23 cellular contexts compared by ENCODE assay signal in genomic region chr11:57275582-57275981, GRCh38. TPM values are rescaled to one million over a fixed set of nuclear protein-coding genes. Genes with fewer than 3 reads are reported as not detected.
DNase-seq lines count a peak whose midpoint lies in the region; ATAC-seq and TF ChIP-seq lines count a peak whose summit lies in the region.
"Had no signal": no experiment of that assay in that cellular context is flagged by ENCODE, and none has a peak within 500 bp of the region (broad histone marks: within the 10 kb centered on the region; RNA-seq: fewer than 3 reads in every experiment).

No MANE protein-coding gene starts in this region.

- no peak for TF ChIP-seq CTCF in SK-N-SH (IDR thresholded peaks at IDR 0.05)
- no peak for TF ChIP-seq CTCF in fibroblast of the aortic adventitia (IDR thresholded peaks at IDR 0.05; ENCODE audit: insufficient read depth, low read length)
- TF ChIP-seq CTCF in nephron progenitor cell (IDR thresholded peaks at IDR 0.05): no peak
- TF ChIP-seq CTCF in upper lobe of right lung (IDR thresholded peaks at IDR 0.05): no peak

- peaks cover 13% of the 10 kb centered on the region for H3K9me3 Mint-ChIP-seq in nephron progenitor cell
- H3K9me3 Mint-ChIP-seq: activated CD4-positive, alpha-beta T cell treated with anti-CD3 and anti-CD28 coated beads, Interleukin-2, amount 10 ng/mL, durations not matched to agents 7 days and 5 days had no signal

- H3K4me1 ChIP-seq in SK-N-SH (ENCODE audit: control insufficient read depth in 1 of 2, insufficient read depth in 2 of 2, low read depth in 1 of 2, low read length in 1 of 2) (peaks cover 4 to 5% of the 10 kb centered on the region in 2 experiments; a peak in 1 of 4 replicates), upper lobe of right lung (peaks cover 27% of the 10 kb centered on the region)

- no peak for TF ChIP-seq RAD21 in SK-N-SH (IDR thresholded peaks at IDR 0.05; ENCODE audit: low read length)

- 0 out of 2 replicates have a peak overlapping the region, but pooled peaks have one; percentile 0 for H2AFZ ChIP-seq in SK-N-SH (ENCODE audit: low read depth)

- H3K79me2 ChIP-seq in SK-N-SH (ENCODE audit: insufficient read depth): no peaks in the 10 kb centered on the region

- H3K27ac Mint-ChIP-seq in nephron progenitor cell: peak overlapping the region; percentile 8
- H3K27ac Mint-ChIP-seq: activated CD4-positive, alpha-beta T cell treated with anti-CD3 and anti-CD28 coated beads, Interleukin-2, amount 10 ng/mL, durations not matched to agents 7 days and 5 days; naive thymus-derived CD4-positive, alpha-beta T cell had no signal

- no peak for TF ChIP-seq EP300 in SK-N-SH (IDR thresholded peaks at IDR 0.05; ENCODE audit: borderline replicate concordance in 1 of 2, low read depth in 1 of 2, low read length in 1 of 2)

- H4K20me1 ChIP-seq in SK-N-SH (ENCODE audit: insufficient read depth): no peaks in the 10 kb centered on the region

- H3K27me3 ChIP-seq in SK-N-SH (ENCODE audit: insufficient read depth): no peaks in the 10 kb centered on the region
- no peaks in the 10 kb centered on the region for H3K27me3 ChIP-seq in upper lobe of right lung
- H3K27me3 ChIP-seq: body of pancreas, upper lobe of left lung had no signal

- no peak overlapping the region for H3K4me2 ChIP-seq in SK-N-SH

- H3K9me3 ChIP-seq in SK-N-SH: no peaks in the 10 kb centered on the region
- H3K9me3 ChIP-seq in upper lobe of right lung: no peaks in the 10 kb centered on the region

- WGBS in SK-N-SH (ENCODE audit: low lambda C conversion rate): 79% methylated on average over 2 of the region's 3 CpGs

- no peaks in the 10 kb centered on the region for H3F3A ChIP-seq in SK-N-SH (replicated peaks; ENCODE audit: insufficient read depth)

- no peaks in the 10 kb centered on the region for H3K9me2 ChIP-seq in SK-N-SH

- peaks cover 23% of the 10 kb centered on the region for H3K4me1 Mint-ChIP-seq in nephron progenitor cell

- peaks cover 8% of the 10 kb centered on the region for H3K27me3 Mint-ChIP-seq in nephron progenitor cell (ENCODE audit: low read depth, poor library complexity)

- H3K36me3 ChIP-seq in SK-N-SH (replicated peaks in 1 of 2; ENCODE audit: control insufficient read depth in 1 of 2, insufficient read depth in 2 of 2, low read length in 1 of 2): no peaks in the 10 kb centered on the region
- H3K36me3 ChIP-seq in upper lobe of right lung: no peaks in the 10 kb centered on the region
- H3K36me3 ChIP-seq: upper lobe of left lung had no signal

- no peak for DNase-seq in SK-N-SH
- DNase-seq in fibroblast of the aortic adventitia (ENCODE audit: low read depth): peak; percentile 38
- DNase-seq in nephron progenitor cell: no peak
- no peak for DNase-seq in upper lobe of right lung
- no peak for DNase-seq in kidney tubule cell (ENCODE audit: low spot score)
- DNase-seq in AG08395 (ENCODE audit: low spot score): no peak
- DNase-seq in activated gamma-delta T cell treated with Interleukin-2 at 50 U/mL for 16 hours: no peak
- DNase-seq: 8988T; activated CD4-positive, alpha-beta T cell treated with anti-CD3 and anti-CD28 coated beads, Interleukin-2, amount 10 ng/mL, durations not matched to agents 7 days and 5 days; activated naive CD4-positive, alpha-beta T cell; activated T-cell treated with anti-CD3 and anti-CD28 coated beads, Interleukin-2, amount 50 U/mL, for 48 hours; body of pancreas; Calu3; midbrain; naive thymus-derived CD4-positive, alpha-beta T cell; NCI-H187; NCI-H526 treated with DMSO at 0.1 percent for 48 hours; occipital lobe; SHP77 treated with DMSO at 0.1 percent for 48 hours; T1000; upper lobe of left lung had no signal

- POLR2A ChIA-PET in SK-N-SH (lab: Yijun Ruan, JAX): no interaction called here

- H3K4me3 ChIP-seq in SK-N-SH (ENCODE audit: low read depth in 2 of 2, low read length in 1 of 2) (no peak overlapping the region), fibroblast of the aortic adventitia (ENCODE audit: low read depth, low read length) (no peak overlapping the region), upper lobe of right lung (no peak overlapping the region)
- H3K4me3 ChIP-seq: body of pancreas, upper lobe of left lung had no signal

- no peaks in the 10 kb centered on the region for H3K36me3 Mint-ChIP-seq in nephron progenitor cell (ENCODE audit: low read depth)

- H3K27ac ChIP-seq in SK-N-SH (ENCODE audit: low read depth in 2 of 2, low read length in 1 of 2) (no peak overlapping the region), upper lobe of right lung (peak overlapping the region; percentile 79)

- no peak for ATAC-seq in SK-N-SH treated with all-trans-retinoic acid at 6 μM for 48 hours
- ATAC-seq in upper lobe of right lung: no peak
- ATAC-seq: naive thymus-derived CD4-positive, alpha-beta T cell had no signal

- H3K9ac ChIP-seq in SK-N-SH: no peak overlapping the region

- intact Hi-C loops in upper lobe of right lung (cut with DNase I): no loop called here

- CTCF ChIA-PET in SK-N-SH (lab: Yijun Ruan, JAX): interaction anchor here (1.0 to 1.2 kb wide), 2 partner anchors 26 to 452 kb away, joined by 3 to 11 read pairs; no protein-coding TSS in a partner anchor

- no peak overlapping the region for H3K4me3 Mint-ChIP-seq in nephron progenitor cell
- H3K4me3 Mint-ChIP-seq: activated CD4-positive, alpha-beta T cell treated with anti-CD3 and anti-CD28 coated beads, Interleukin-2, amount 10 ng/mL, durations not matched to agents 7 days and 5 days; naive thymus-derived CD4-positive, alpha-beta T cell had no signal

TF ChIP-seq in SK-N-SH, 30 proteins besides CTCF, POLR2A, EP300 and RAD21 (continues in another document):
- no peak for TF ChIP-seq MEF2A (IDR thresholded peaks at IDR 0.05; ENCODE audit: borderline replicate concordance, low read depth)
- TF ChIP-seq YY1 (IDR thresholded peaks at IDR 0.05; ENCODE audit: low read depth): no peak
- no peak for TF ChIP-seq JUND (IDR thresholded peaks at IDR 0.05)
- TF ChIP-seq USF1 (IDR thresholded peaks at IDR 0.05; ENCODE audit: borderline replicate concordance, low read depth): no peak
- no peak for TF ChIP-seq GATA2 (CRISPR knock-in tag; IDR thresholded peaks at IDR 0.05)
- TF ChIP-seq ZBTB33 (IDR thresholded peaks at IDR 0.05; ENCODE audit: borderline replicate concordance, low read depth): no peak

TF ChIP-seq in SK-N-SH treated with all-trans-retinoic acid at 6 μM for 48 hours, 23 proteins besides CTCF, POLR2A, EP300 and RAD21:
- TF ChIP-seq ZNF565 (CRISPR knock-in tag; conservative IDR thresholded peaks at IDR 0.05; ENCODE audit: low read depth) (no peak), ZFP3 (CRISPR knock-in tag; IDR thresholded peaks at IDR 0.05) (no peak), ZNF8 (CRISPR knock-in tag; IDR thresholded peaks at IDR 0.05) (no peak), RARB (CRISPR knock-in tag; IDR thresholded peaks at IDR 0.05) (no peak), ZFP30 (CRISPR knock-in tag; IDR thresholded peaks at IDR 0.05) (no peak)
TF ChIP-seq in SK-N-SH treated with all-trans-retinoic acid at 6 μM for 48 hours: peak in this region for 0.

RNA-seq across cellular contexts. Expression of gene APLNR, which starts 38.5 kb away (rescaled TPM):
- 0.03 and 0.15 TPM in 2 replicates for polyA plus RNA-seq in SK-N-SH (2012; rRNA removed)
- polyA plus RNA-seq in SK-N-SH (2012; cell fraction: cytosol; rRNA removed): 0.08 and 0.22 TPM in 2 replicates
- polyA plus RNA-seq in SK-N-SH (2012; cell fraction: nucleus; rRNA removed): 0.06 and 0.07 TPM in 2 replicates
- total RNA-seq in fibroblast of the aortic adventitia (ENCODE audit: low replicate concordance) (not detected in 2 replicates), upper lobe of right lung (1.2 TPM)
- total RNA-seq: activated CD4-positive, alpha-beta T cell treated with anti-CD3 and anti-CD28 coated beads, Interleukin-2, amount 10 ng/mL, durations not matched to agents 7 days and 5 days; Calu3; naive thymus-derived CD4-positive, alpha-beta T cell; renal cortical epithelial cell had no signal
- polyA plus RNA-seq: naive thymus-derived CD4-positive, alpha-beta T cell had no signal

RNA-seq across cellular contexts. Expression of gene TNKS1BP1, which starts 49.2 kb away (rescaled TPM):
- 29.6 and 43.3 TPM in 2 replicates for polyA plus RNA-seq in SK-N-SH (2012; rRNA removed)
- polyA plus RNA-seq in SK-N-SH (2012; cell fraction: cytosol; rRNA removed): 18.0 and 25.0 TPM in 2 replicates
- 108 and 113 TPM in 2 replicates for polyA plus RNA-seq in SK-N-SH (2012; cell fraction: nucleus; rRNA removed)
- total RNA-seq in fibroblast of the aortic adventitia (ENCODE audit: low replicate concordance): 70.0 and 108 TPM in 2 replicates
- 189 TPM for total RNA-seq in upper lobe of right lung
